In genomic region chr17:67074781-67075180, GRCh38 we compare ENCODE assay signal across 36 cellular contexts. TPM values are rescaled to one million over a fixed set of nuclear protein-coding genes. Genes with fewer than 3 reads are reported as not detected.
"Had no signal": no experiment of that assay in that cellular context is flagged by ENCODE, and none has a peak within 500 bp of the region (broad histone marks: within the 10 kb centered on the region; RNA-seq: fewer than 3 reads in every experiment).

No MANE protein-coding gene starts in this region.

- ATAC-seq: activated CD4-positive, CD25-positive, alpha-beta regulatory T cell treated with anti-CD3 and anti-CD28 coated beads, Interleukin-2, amount 50 U/mL, for 24 hours; gastrocnemius medialis; mucosa of descending colon; natural killer cell treated with Interleukin-12 subunit alpha and Interleukin-12 subunit beta and Interleukin-15 and Interleukin-18, amount 100 ng/mL, for 72 hours; stimulated activated memory B cell treated with anti-CD40 and anti-IgM and Interleukin-4, amounts not matched to agents 10 μg/mL and 1 μg/mL and 100 μg/mL, for 72 hours; stimulated activated naive CD8-positive, alpha-beta T cell treated with anti-CD3 and anti-CD28 coated beads, Interleukin-15, amount 100 ng/mL, for 72 hours had no signal

- H3K9me3 Mint-ChIP-seq: brain; natural killer cell treated with Interleukin-12 subunit alpha and Interleukin-12 subunit beta and Interleukin-15 and Interleukin-18, amount 100 ng/mL, for 72 hours; stimulated activated memory B cell treated with anti-CD40 and anti-IgM and Interleukin-4, amounts not matched to agents 10 μg/mL and 1 μg/mL and 100 μg/mL, for 72 hours; stimulated activated naive CD8-positive, alpha-beta T cell treated with anti-CD3 and anti-CD28 coated beads, Interleukin-15, amount 100 ng/mL, for 72 hours; type B pancreatic cell had no signal

- H3K4me1 Mint-ChIP-seq: brain; stimulated activated memory B cell treated with anti-CD40 and anti-IgM and Interleukin-4, amounts not matched to agents 10 μg/mL and 1 μg/mL and 100 μg/mL, for 72 hours; stimulated activated naive CD8-positive, alpha-beta T cell treated with anti-CD3 and anti-CD28 coated beads, Interleukin-15, amount 100 ng/mL, for 72 hours had no signal

- H3K27ac ChIP-seq: cardiac muscle cell, colonic mucosa, hepatocyte, left ventricle myocardium inferior, sigmoid colon, uterus had no signal

- H3K4me3 ChIP-seq: cardiac muscle cell, colonic mucosa, gastrocnemius medialis, hepatocyte, left ventricle myocardium inferior, mucosa of descending colon, sigmoid colon, smooth muscle cell, uterus had no signal

- FAIRE-seq: keratinocyte had no signal

- H3K27ac Mint-ChIP-seq: activated naive CD8-positive, alpha-beta T cell; brain; natural killer cell treated with Interleukin-12 subunit alpha and Interleukin-12 subunit beta and Interleukin-15 and Interleukin-18, amount 100 ng/mL, for 72 hours; stimulated activated memory B cell treated with anti-CD40 and anti-IgM and Interleukin-4, amounts not matched to agents 10 μg/mL and 1 μg/mL and 100 μg/mL, for 72 hours; stimulated activated naive CD8-positive, alpha-beta T cell treated with anti-CD3 and anti-CD28 coated beads, Interleukin-15, amount 100 ng/mL, for 72 hours; type B pancreatic cell had no signal

- H3K27me3 ChIP-seq: cardiac muscle cell, colonic mucosa, gastrocnemius medialis, hepatocyte, sigmoid colon, uterus had no signal

- H3K79me2 ChIP-seq: hepatocyte had no signal

- H3K4me2 ChIP-seq: hepatocyte, smooth muscle cell had no signal

- H3K27me3 Mint-ChIP-seq: activated naive CD8-positive, alpha-beta T cell; brain; natural killer cell treated with Interleukin-12 subunit alpha and Interleukin-12 subunit beta and Interleukin-15 and Interleukin-18, amount 100 ng/mL, for 72 hours; stimulated activated memory B cell treated with anti-CD40 and anti-IgM and Interleukin-4, amounts not matched to agents 10 μg/mL and 1 μg/mL and 100 μg/mL, for 72 hours; stimulated activated naive CD8-positive, alpha-beta T cell treated with anti-CD3 and anti-CD28 coated beads, Interleukin-15, amount 100 ng/mL, for 72 hours; type B pancreatic cell had no signal

- H3K9me3 ChIP-seq: colonic mucosa, gastrocnemius medialis, left ventricle myocardium inferior, mucosa of descending colon, sigmoid colon, uterus had no signal

- H3K4me3 Mint-ChIP-seq: activated naive CD8-positive, alpha-beta T cell; brain; natural killer cell treated with Interleukin-12 subunit alpha and Interleukin-12 subunit beta and Interleukin-15 and Interleukin-18, amount 100 ng/mL, for 72 hours; stimulated activated memory B cell treated with anti-CD40 and anti-IgM and Interleukin-4, amounts not matched to agents 10 μg/mL and 1 μg/mL and 100 μg/mL, for 72 hours; stimulated activated naive CD8-positive, alpha-beta T cell treated with anti-CD3 and anti-CD28 coated beads, Interleukin-15, amount 100 ng/mL, for 72 hours; type B pancreatic cell had no signal

- H2AFZ ChIP-seq: hepatocyte had no signal

- DNase-seq: activated CD4-positive, alpha-beta T cell treated with anti-CD3 and anti-CD28 coated beads for 48 hours; activated CD4-positive, alpha-beta T cell treated with anti-CD3 and anti-CD28 coated beads, Interleukin-2, amount 50 U/mL, for 48 hours; activated CD8-positive, alpha-beta memory T cell treated with anti-CD3 and anti-CD28 coated beads for 24 hours; activated effector memory CD4-positive, alpha-beta T cell treated with Interleukin-2 at 50 U/mL for 16 hours; activated naive CD4-positive, alpha-beta T cell treated with Interleukin-2 at 50 U/mL for 16 hours; aorta; cerebellar nuclear complex; colonic mucosa; effector CD8-positive, alpha-beta T cell; erythroblast; gastrocnemius medialis; left ventricle myocardium inferior; mucosa of descending colon; retina; sigmoid colon; stimulated activated CD4-positive, alpha-beta T cell treated with anti-CD3 and anti-CD28 coated beads, Interleukin-1b, Interleukin-23, amount 100 ng/mL, for 48 hours; stimulated activated CD4-positive, alpha-beta T cell treated with anti-CD3 and anti-CD28 coated beads, Interleukin-4, amount 100 ng/mL, for 4 hours; stimulated activated CD8-positive, alpha-beta memory T cell treated with anti-CD3 and anti-CD28 coated beads, Interleukin-4, amount 100 ng/mL, for 48 hours; stimulated activated naive CD8-positive, alpha-beta T cell treated with anti-CD3 and anti-CD28 coated beads, Interleukin-15, amount 100 ng/mL, for 72 hours; substantia nigra; uterus had no signal

- H3K4me1 ChIP-seq: colonic mucosa, left ventricle myocardium inferior, sigmoid colon, uterus had no signal

- H3K36me3 ChIP-seq: colonic mucosa, gastrocnemius medialis, uterus had no signal

RNA-seq across cellular contexts. Expression of gene CACNG1, which starts 30.4 kb away (rescaled TPM):
- total RNA-seq: aorta; cardiac muscle cell; colonic mucosa; dermis microvascular lymphatic vessel endothelial cell; hepatocyte; left ventricle myocardium inferior; lung microvascular endothelial cell; mesenteric fat pad; mucosa of descending colon; natural killer cell treated with Interleukin-12 subunit alpha and Interleukin-12 subunit beta and Interleukin-15 and Interleukin-18, amount 100 ng/mL, for 72 hours; osteoblast; posterior vena cava; sigmoid colon; smooth muscle cell; uterus had no signal
